In the genomic region with DNA sequence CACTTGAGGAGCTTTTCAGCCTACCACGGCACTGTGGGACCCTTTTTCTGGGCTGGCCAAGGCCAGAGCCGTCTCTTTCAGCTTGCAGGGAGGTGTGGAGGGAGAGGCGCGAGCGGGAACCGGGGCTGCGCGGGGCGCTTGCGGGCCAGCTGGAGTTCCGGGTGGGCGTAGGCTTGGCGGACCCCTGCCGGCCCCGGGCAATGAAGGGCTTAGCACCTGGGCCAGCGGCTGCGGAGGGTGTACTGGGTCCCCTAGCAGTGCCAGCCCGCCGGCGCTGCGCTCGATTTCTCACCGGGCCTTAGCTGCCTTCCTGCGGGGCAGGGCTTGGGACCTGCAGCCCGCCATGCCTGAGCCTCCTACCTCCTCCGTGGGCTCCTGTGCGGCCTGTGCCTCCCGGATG, we compare ENCODE assay signal across 1 cellular context. TPM values are rescaled to one million over a fixed set of nuclear protein-coding genes. Genes with fewer than 3 reads are reported as not detected.
"Had no signal": no experiment of that assay in that cellular context is flagged by ENCODE, and none has a peak within 500 bp of the region (broad histone marks: within the 10 kb centered on the region; RNA-seq: fewer than 3 reads in every experiment).

No MANE protein-coding gene starts in this region.

RNA-seq across cellular contexts. Expression of a gene that starts 25.9 kb away (rescaled TPM):
- total RNA-seq: OCI-LY7 had no signal
